In the genomic region with DNA sequence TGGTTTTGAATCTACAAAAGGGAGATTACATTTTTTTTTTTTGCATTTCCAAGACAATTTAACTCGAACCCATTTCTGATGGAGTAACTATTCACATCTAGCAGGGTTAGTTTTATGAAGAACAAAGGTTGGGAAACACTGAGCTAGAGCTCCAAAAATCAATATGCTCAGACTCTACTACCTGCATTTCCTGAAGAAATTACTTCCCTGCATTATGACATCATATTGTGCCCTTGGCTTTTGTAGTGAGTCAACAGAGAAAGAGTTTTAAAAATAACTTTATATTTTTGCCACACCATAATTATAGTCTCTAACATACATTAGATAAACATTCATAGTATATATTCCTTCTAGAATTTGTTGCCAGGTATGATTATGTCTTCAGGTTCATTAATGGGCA, we compare ENCODE assay signal across 22 cellular contexts. TPM values are rescaled to one million over a fixed set of nuclear protein-coding genes. Genes with fewer than 3 reads are reported as not detected.
DNase-seq lines count a peak whose midpoint lies in the region; ATAC-seq, FAIRE-seq and TF ChIP-seq lines count a peak whose summit lies in the region.
"Had no signal": no experiment of that assay in that cellular context is flagged by ENCODE, and none has a peak within 500 bp of the region (broad histone marks: within the 10 kb centered on the region; RNA-seq: fewer than 3 reads in every experiment).

No MANE protein-coding gene starts in this region.

- no peak overlapping the region for H3K18ac ChIP-seq in mesenchymal stem cell (ENCODE audit: low read depth in 1 of 2, low read length in 2 of 2)

- no TSS peak for BruUV-seq in HepG2 (replicated peaks; lab: Mats Ljungman, UMichigan)
- BruUV-seq in mammary epithelial cell (replicated peaks; lab: Mats Ljungman, UMichigan), result no TSS peak

- H4K8ac ChIP-seq in mesenchymal stem cell (ENCODE audit: low read length), result no peak overlapping the region

- no peaks in the 10 kb centered on the region for H3K27me3 ChIP-seq in HepG2 (ENCODE audit: control insufficient read depth in 1 of 2, insufficient read depth in 2 of 2, low read length in 2 of 2)
- no peaks in the 10 kb centered on the region for H3K27me3 ChIP-seq in right lobe of liver
- H3K27me3 ChIP-seq in mammary epithelial cell (ENCODE audit: insufficient read depth, low read length), result no peaks in the 10 kb centered on the region
- H3K27me3 ChIP-seq in keratinocyte (ENCODE audit: control insufficient read depth, extremely low read depth, insufficient read depth, low read length), result no peaks in the 10 kb centered on the region
- no peaks in the 10 kb centered on the region for H3K27me3 ChIP-seq in mesenchymal stem cell (ENCODE audit: control insufficient read depth in 1 of 2, insufficient read depth in 1 of 2, low read length in 2 of 2)
- H3K27me3 ChIP-seq in tibial nerve, result no peaks in the 10 kb centered on the region
- H3K27me3 ChIP-seq: BLaER1 treated with 17β-estradiol and CSF1 and Interleukin-3, amounts not matched to agents 10 nM and 100 nM had no signal

- no peak for TF ChIP-seq POLR2A in HepG2 (IDR thresholded peaks at IDR 0.05; ENCODE audit: insufficient read depth in 1 of 2, low read depth in 2 of 2, low read length in 2 of 2)
- TF ChIP-seq POLR2A in right lobe of liver (IDR thresholded peaks at IDR 0.05), result no peak
- no peak for TF ChIP-seq POLR2A in tibial nerve (IDR thresholded peaks at IDR 0.05)

- DNase-seq in HepG2 (ENCODE audit: low spot score), result no peak
- no peak for DNase-seq in right lobe of liver
- DNase-seq in mammary epithelial cell, result peak; percentile 14
- DNase-seq in keratinocyte (ENCODE audit: low read depth, low spot score), result no peak
- no peak for DNase-seq in mesenchymal stem cell
- no peak for DNase-seq in tibial nerve (ENCODE audit: low spot score in 2 of 2)
- DNase-seq: Calu3; CD8-positive, alpha-beta T cell; DMS 273 treated with DMSO at 0.1 percent for 48 hours; DMS53; DND-41; HCEC 1CT; HFFc6 had no signal

- in situ Hi-C loops in HepG2 (cut with HindIII; ENCODE audit: extremely low pct_ligation_motif_present, low pct_unique_long_range_greater_than_20kb) (no loop called here), mammary epithelial cell (cut with MboI; ENCODE audit: low sequenced_read_pairs in 2 of 2) (no loop called here)

- no peak overlapping the region for H3K4me2 ChIP-seq in HepG2 (ENCODE audit: low read depth, low read length)
- H3K4me2 ChIP-seq in mammary epithelial cell (ENCODE audit: insufficient read depth, low read depth, low read length), result no peak overlapping the region
- H3K4me2 ChIP-seq in keratinocyte (ENCODE audit: control insufficient read depth, extremely low read depth, insufficient read depth, low read depth, low read length), result no peak overlapping the region
- H3K4me2 ChIP-seq in mesenchymal stem cell (ENCODE audit: low read length, poor library complexity, severe bottlenecking), result no peak overlapping the region
- H3K4me2 ChIP-seq: GM23338 had no signal

- H2AK5ac ChIP-seq in mesenchymal stem cell (ENCODE audit: low read length, severe bottlenecking), result no peak overlapping the region

- H3K9me3 ChIP-seq in HepG2 (ENCODE audit: low read length) (no peaks in the 10 kb centered on the region), right lobe of liver (no peaks in the 10 kb centered on the region), mammary epithelial cell (replicated peaks; ENCODE audit: insufficient read depth, low read length) (no peaks in the 10 kb centered on the region), keratinocyte (ENCODE audit: control insufficient read depth, low read depth, low read length) (no peaks in the 10 kb centered on the region), mesenchymal stem cell (ENCODE audit: control insufficient read depth, low read length) (no peaks in the 10 kb centered on the region), tibial nerve (no peaks in the 10 kb centered on the region)
- H3K9me3 ChIP-seq: BLaER1 treated with 17β-estradiol and CSF1 and Interleukin-3, amounts not matched to agents 10 nM and 100 nM had no signal

- no peak for TF ChIP-seq RAD21 in HepG2 (CRISPR knock-in tag; IDR thresholded peaks at IDR 0.05)

- FAIRE-seq in HepG2 (lab: Jason Lieb, UNC) (no peak), keratinocyte (lab: Jason Lieb, UNC) (peak; percentile 34)
- FAIRE-seq: G401.6, H54, HTR-8/SVneo had no signal

- H3K23ac ChIP-seq in mesenchymal stem cell (ENCODE audit: low read length in 2 of 2), result no peak overlapping the region

- no peak overlapping the region for H2BK5ac ChIP-seq in mesenchymal stem cell (ENCODE audit: low read depth, low read length, poor library complexity, severe bottlenecking)

- 3% methylated on average over 1 of the region's 1 CpG for WGBS in HepG2 (ENCODE audit: low lambda C conversion rate)
- 19% methylated on average over 1 of the region's 1 CpG for WGBS in right lobe of liver (ENCODE audit: insufficient coverage, low coverage, low lambda C conversion rate, missing lambda C conversion rate)
- 89% methylated on average over 1 of the region's 1 CpG for WGBS in mammary epithelial cell (ENCODE audit: low coverage, missing lambda C conversion rate)
- 100% methylated on average over 1 of the region's 1 CpG for WGBS in mesenchymal stem cell
- WGBS in tibial nerve, 2 donors, result 78 to 89% methylated on average over 1 of the region's 1 CpG

- H2AFZ ChIP-seq in HepG2 (ENCODE audit: low read length) (no peak overlapping the region), mammary epithelial cell (ENCODE audit: low read depth, low read length) (no peak overlapping the region), keratinocyte (ENCODE audit: control insufficient read depth, low read length) (no peak overlapping the region), mesenchymal stem cell (ENCODE audit: low read depth, low read length) (no peak overlapping the region)
- H2AFZ ChIP-seq: GM23338 had no signal

- no peaks in the 10 kb centered on the region for H3K4me1 ChIP-seq in HepG2 (ENCODE audit: insufficient read depth, low read length)
- H3K4me1 ChIP-seq in right lobe of liver, result no peaks in the 10 kb centered on the region
- H3K4me1 ChIP-seq in mammary epithelial cell (ENCODE audit: insufficient read depth, low read length), result peaks cover 27% of the 10 kb centered on the region
- peaks cover 28% of the 10 kb centered on the region for H3K4me1 ChIP-seq in keratinocyte (ENCODE audit: control insufficient read depth, extremely low read depth, insufficient read depth, low read length)
- no peaks in the 10 kb centered on the region for H3K4me1 ChIP-seq in mesenchymal stem cell (ENCODE audit: control insufficient read depth, insufficient read depth, low read depth, low read length)
- H3K4me1 ChIP-seq in tibial nerve, result no peaks in the 10 kb centered on the region

- H3K79me2 ChIP-seq in HepG2 (ENCODE audit: insufficient read depth, low read length), result no peaks in the 10 kb centered on the region
- H3K79me2 ChIP-seq in mammary epithelial cell (ENCODE audit: insufficient read depth, low read length), result no peaks in the 10 kb centered on the region
- no peaks in the 10 kb centered on the region for H3K79me2 ChIP-seq in keratinocyte (ENCODE audit: control insufficient read depth, insufficient read depth, low read length)

- intact Hi-C loops in HepG2 (cut with micrococcal nuclease; ENCODE audit: unreplicated experiment) (no loop called here), right lobe of liver (cut with DNase I) (no loop called here), mammary epithelial cell (cut with micrococcal nuclease) (no loop called here)

- H3K27ac ChIP-seq in HepG2 (ENCODE audit: extremely low read length, insufficient read depth, low read length) (no peak overlapping the region), right lobe of liver (no peak overlapping the region), mammary epithelial cell (ENCODE audit: insufficient read depth, low read depth, low read length) (no peak overlapping the region), keratinocyte (ENCODE audit: control insufficient read depth, insufficient read depth, low read length) (no peak overlapping the region), mesenchymal stem cell (ENCODE audit: low read length, poor library complexity, severe bottlenecking) (no peak overlapping the region), tibial nerve (no peak overlapping the region)
- H3K27ac ChIP-seq: BLaER1 treated with 17β-estradiol and CSF1 and Interleukin-3, amounts not matched to agents 10 nM and 100 nM had no signal

- H3K14ac ChIP-seq in mesenchymal stem cell (ENCODE audit: low read length in 2 of 2), result no peak overlapping the region

- H3K79me1 ChIP-seq in mesenchymal stem cell (replicated peaks; ENCODE audit: low read length, poor library complexity, severe bottlenecking), result no peaks in the 10 kb centered on the region

- H2BK120ac ChIP-seq in mesenchymal stem cell (ENCODE audit: low read depth, low read length), result no peak overlapping the region

- no peak for TF ChIP-seq CTCF in HepG2 (CRISPR knock-in tag; IDR thresholded peaks at IDR 0.05)
- no peak for TF ChIP-seq CTCF in right lobe of liver (IDR thresholded peaks at IDR 0.05)
- no peak for TF ChIP-seq CTCF in mammary epithelial cell (conservative IDR thresholded peaks at IDR 0.05 in 1 of 2, IDR thresholded peaks at IDR 0.05 in 1 of 2; ENCODE audit: extremely low read depth in 1 of 2, insufficient read depth in 1 of 2, low read depth in 1 of 2, low read length in 2 of 2)
- no peak for TF ChIP-seq CTCF in keratinocyte (optimal IDR thresholded peaks at IDR 0.05 in 1 of 3, IDR thresholded peaks at IDR 0.05 in 1 of 3, conservative IDR thresholded peaks at IDR 0.05 in 1 of 3; ENCODE audit: extremely low read depth in 1 of 3, insufficient read depth in 2 of 3, low read length in 3 of 3)
- no peak for TF ChIP-seq CTCF in tibial nerve (IDR thresholded peaks at IDR 0.05)

- H3K4me3 ChIP-seq in HepG2 (replicated peaks in 1 of 3; ENCODE audit: insufficient read depth in 1 of 3, low read depth in 2 of 3, low read length in 3 of 3) (no peak overlapping the region), right lobe of liver (no peak overlapping the region), mammary epithelial cell (replicated peaks in 1 of 3; ENCODE audit: insufficient read depth in 1 of 3, low read depth in 2 of 3, low read length in 3 of 3) (no peak overlapping the region), keratinocyte (ENCODE audit: control insufficient read depth in 2 of 3, extremely low read depth in 1 of 3, insufficient read depth in 2 of 3, low read depth in 1 of 3, low read length in 3 of 3) (no peak overlapping the region), mesenchymal stem cell (ENCODE audit: insufficient read depth in 1 of 2, low read depth in 1 of 2, low read length in 2 of 2) (no peak overlapping the region), tibial nerve (no peak overlapping the region)
- H3K4me3 ChIP-seq: BLaER1 treated with 17β-estradiol and CSF1 and Interleukin-3, amounts not matched to agents 10 nM and 100 nM; GM23338 had no signal

- ATAC-seq in HepG2 (no peak), right lobe of liver (no peak), HG03439 (IDR thresholded peaks at IDR 0.05; ENCODE audit: unreplicated experiment) (no peak)
- ATAC-seq: CD8-positive, alpha-beta T cell; GM23338 had no signal

- H2BK15ac ChIP-seq in mesenchymal stem cell (ENCODE audit: low read depth, poor library complexity, severe bottlenecking), result no peak overlapping the region

- POLR2A ChIA-PET in HepG2 (lab: Yijun Ruan, JAX), result no interaction called here

- CTCF ChIA-PET in HepG2 (lab: Yijun Ruan, JAX; ENCODE audit: low intra/inter-chr PET ratio, low total read pairs) (no interaction called here), mammary epithelial cell (lab: Charles Lee; ENCODE audit: low non-redundant PET) (no interaction called here)

- TF ChIP-seq EP300 in HepG2 (IDR thresholded peaks at IDR 0.05; ENCODE audit: low read depth in 2 of 2, low read length in 2 of 2) (no peak), HepG2 (CRISPR knock-in tag; IDR thresholded peaks at IDR 0.05; ENCODE audit: borderline replicate concordance) (no peak), tibial nerve (IDR thresholded peaks at IDR 0.05) (no peak)

- dilution Hi-C loops in mammary epithelial cell (cut with HindIII; ENCODE audit: low sequenced_read_pairs) (no loop called here), keratinocyte (cut with MboI; ENCODE audit: extremely low pct_ligation_motif_present, low sequenced_read_pairs) (no loop called here)

- H3K9me1 ChIP-seq in keratinocyte (ENCODE audit: control insufficient read depth, extremely low read depth, insufficient read depth, low read length), result no peaks in the 10 kb centered on the region

- no peak overlapping the region for H4K91ac ChIP-seq in mesenchymal stem cell (ENCODE audit: low read length)

- H3K36me3 ChIP-seq in HepG2 (replicated peaks in 1 of 2; ENCODE audit: control insufficient read depth in 1 of 2, insufficient read depth in 2 of 2, low read length in 2 of 2) (no peaks in the 10 kb centered on the region), right lobe of liver (no peaks in the 10 kb centered on the region), mammary epithelial cell (ENCODE audit: insufficient read depth, low read length) (no peaks in the 10 kb centered on the region), keratinocyte (ENCODE audit: control insufficient read depth in 2 of 2, extremely low read depth in 1 of 2, insufficient read depth in 2 of 2, low read length in 2 of 2) (no peaks in the 10 kb centered on the region), mesenchymal stem cell (ENCODE audit: control insufficient read depth in 1 of 2, insufficient read depth in 2 of 2, low read depth in 1 of 2, low read length in 2 of 2) (no peaks in the 10 kb centered on the region), tibial nerve (no peaks in the 10 kb centered on the region)
- H3K36me3 ChIP-seq: BLaER1 treated with 17β-estradiol and CSF1 and Interleukin-3, amounts not matched to agents 10 nM and 100 nM had no signal

- H4K20me1 ChIP-seq in HepG2 (ENCODE audit: insufficient read depth, low read length), result no peaks in the 10 kb centered on the region
- no peaks in the 10 kb centered on the region for H4K20me1 ChIP-seq in mammary epithelial cell (ENCODE audit: insufficient read depth, low read length)
- no peaks in the 10 kb centered on the region for H4K20me1 ChIP-seq in keratinocyte (ENCODE audit: control insufficient read depth, extremely low read depth, insufficient read depth, low read length)
- H4K20me1 ChIP-seq: BLaER1 treated with 17β-estradiol and CSF1 and Interleukin-3, amounts not matched to agents 10 nM and 100 nM had no signal

- H3K4ac ChIP-seq in mesenchymal stem cell (ENCODE audit: low read depth in 1 of 2, low read length in 2 of 2), result no peak overlapping the region

- no peak overlapping the region for H2BK12ac ChIP-seq in mesenchymal stem cell (ENCODE audit: low read length in 2 of 2)

- no peak overlapping the region for H3K9ac ChIP-seq in HepG2 (ENCODE audit: insufficient read depth, low read depth, low read length)
- no peak overlapping the region for H3K9ac ChIP-seq in mammary epithelial cell (ENCODE audit: insufficient read depth, low read length)
- no peak overlapping the region for H3K9ac ChIP-seq in keratinocyte (ENCODE audit: control insufficient read depth, extremely low read depth, insufficient read depth, low read length)
- no peak overlapping the region for H3K9ac ChIP-seq in mesenchymal stem cell (ENCODE audit: low read length)
- H3K9ac ChIP-seq: BLaER1 treated with 17β-estradiol and CSF1 and Interleukin-3, amounts not matched to agents 10 nM and 100 nM had no signal

RNA-seq across cellular contexts. Expression of gene GRIP1, which starts 14.8 kb away (rescaled TPM):
- not detected in 2 replicates for total RNA-seq in HepG2 (2016; rRNA removed; fragmentation: Illumina TruSeq; extraction: Trizol)
- not detected in 2 replicates for total RNA-seq in HepG2 (2016; cell fraction: cytosol; rRNA removed; fragmentation: Illumina TruSeq; extraction: Trizol; ENCODE audit: low read depth)
- not detected in 2 replicates for total RNA-seq in HepG2 (2016; cell fraction: insoluble cytoplasmic fraction; rRNA removed; fragmentation: Illumina TruSeq; extraction: Trizol)
- not detected in 2 replicates for total RNA-seq in HepG2 (2016; cell fraction: membrane; rRNA removed; fragmentation: Illumina TruSeq; extraction: Trizol)
- total RNA-seq in HepG2 (2016; cell fraction: nucleus; rRNA removed; fragmentation: Illumina TruSeq; extraction: Trizol), result 0.31 TPM in 1 of 2 replicates, not detected in the other
- polyA plus RNA-seq in HepG2 (2011; rRNA removed), result 0.08 TPM in 1 of 2 replicates, not detected in the other
- not detected in 2 replicates for polyA plus RNA-seq in HepG2 (2011; cell fraction: cytosol; rRNA removed)
- 0.11 and 0.47 TPM in 2 replicates for polyA plus RNA-seq in HepG2 (2011; cell fraction: nucleus; rRNA removed)
- polyA plus RNA-seq in HepG2 (2012), result not detected in 2 replicates
- not detected in 2 replicates for polyA plus RNA-seq in HepG2 (2016; cell fraction: cytosol; fragmentation: Illumina TruSeq; extraction: Trizol; ENCODE audit: low read depth)
- not detected in 2 replicates for polyA plus RNA-seq in HepG2 (2016; cell fraction: insoluble cytoplasmic fraction; fragmentation: Illumina TruSeq; extraction: Trizol; ENCODE audit: low read depth)
- not detected in 2 replicates for polyA plus RNA-seq in HepG2 (2016; cell fraction: membrane; fragmentation: Illumina TruSeq; extraction: Trizol; ENCODE audit: low read depth)
- not detected in 2 replicates for polyA plus RNA-seq in HepG2 (2016; cell fraction: nucleus; fragmentation: Illumina TruSeq; extraction: Trizol; ENCODE audit: insufficient read depth, low read depth)
- not detected in 2 replicates for polyA minus RNA-seq in HepG2 (2011; rRNA and poly(A)+ RNA removed; ENCODE audit: low replicate concordance)
- polyA minus RNA-seq in HepG2 (2011; cell fraction: cytosol; rRNA and poly(A)+ RNA removed), result not detected in 2 replicates
- polyA minus RNA-seq in HepG2 (2011; cell fraction: nucleus; rRNA and poly(A)+ RNA removed), result not detected in 2 replicates
- under 1 TPM in 3 of 6 experiments, not detected in 3; 0.22 to 0.78 (median 0.26) TPM for total RNA-seq in right lobe of liver
- 10 to 100 TPM; 19.3 to 30.7 TPM for total RNA-seq in mammary epithelial cell
- polyA plus RNA-seq in mammary epithelial cell, result 7.4 TPM
- 21.1 TPM for polyA minus RNA-seq in mammary epithelial cell
- 3.2 to 7.6 TPM (median 6.7 TPM) in 3 replicates for polyA plus RNA-seq in keratinocyte
- 12.7 TPM for polyA plus RNA-seq in keratinocyte (2011; ENCODE audit: low read depth)
- polyA plus RNA-seq in keratinocyte (2011; cell fraction: cytosol; rRNA removed), result 3.6 and 15.7 TPM in 2 replicates
- 10.4 and 12.3 TPM in 2 replicates for polyA plus RNA-seq in keratinocyte (2011; cell fraction: nucleus; rRNA removed)
- 5.8 and 12.6 TPM in 2 replicates for polyA plus RNA-seq in keratinocyte (2012; ENCODE audit: low replicate concordance)
- 11.5 to 18.7 TPM (median 13.6 TPM) in 3 replicates for polyA minus RNA-seq in keratinocyte
- polyA minus RNA-seq in keratinocyte (2011; cell fraction: cytosol; rRNA and poly(A)+ RNA removed), result 15.5 TPM
- 22.8 and 42.5 TPM in 2 replicates for polyA minus RNA-seq in keratinocyte (2011; cell fraction: nucleus; rRNA and poly(A)+ RNA removed)
- 0.47 TPM for polyA plus RNA-seq in mesenchymal stem cell (2013, experiment 1 of 2)
- 0.97 TPM for polyA plus RNA-seq in mesenchymal stem cell (2013, experiment 2 of 2)
- total RNA-seq in tibial nerve, result 1 to 10 TPM in 2 of 4 donors, under 1 TPM in 2; 0.22 to 3.0 (median 1.6) TPM
- total RNA-seq: A172, B cell had no signal
- polyA plus RNA-seq: IgD-negative memory B cell had no signal

Comparison
In these comparisons a context has a peak if more than half of its experiments do, and no peak if none do; other contexts are left out.
1. RNA of gene GRIP1, which starts 14.8 kb away (total RNA-seq): 19.3 to 30.7 TPM in mammary epithelial cell; 0.22 to 3.0 TPM in tibial nerve, 0.22 to 0.78 TPM in right lobe of liver and 0.31 TPM in HepG2; every median in the first group is over 4 times any median in the second.